ENCODE assay signal across 8 cellular contexts in the genomic region with DNA sequence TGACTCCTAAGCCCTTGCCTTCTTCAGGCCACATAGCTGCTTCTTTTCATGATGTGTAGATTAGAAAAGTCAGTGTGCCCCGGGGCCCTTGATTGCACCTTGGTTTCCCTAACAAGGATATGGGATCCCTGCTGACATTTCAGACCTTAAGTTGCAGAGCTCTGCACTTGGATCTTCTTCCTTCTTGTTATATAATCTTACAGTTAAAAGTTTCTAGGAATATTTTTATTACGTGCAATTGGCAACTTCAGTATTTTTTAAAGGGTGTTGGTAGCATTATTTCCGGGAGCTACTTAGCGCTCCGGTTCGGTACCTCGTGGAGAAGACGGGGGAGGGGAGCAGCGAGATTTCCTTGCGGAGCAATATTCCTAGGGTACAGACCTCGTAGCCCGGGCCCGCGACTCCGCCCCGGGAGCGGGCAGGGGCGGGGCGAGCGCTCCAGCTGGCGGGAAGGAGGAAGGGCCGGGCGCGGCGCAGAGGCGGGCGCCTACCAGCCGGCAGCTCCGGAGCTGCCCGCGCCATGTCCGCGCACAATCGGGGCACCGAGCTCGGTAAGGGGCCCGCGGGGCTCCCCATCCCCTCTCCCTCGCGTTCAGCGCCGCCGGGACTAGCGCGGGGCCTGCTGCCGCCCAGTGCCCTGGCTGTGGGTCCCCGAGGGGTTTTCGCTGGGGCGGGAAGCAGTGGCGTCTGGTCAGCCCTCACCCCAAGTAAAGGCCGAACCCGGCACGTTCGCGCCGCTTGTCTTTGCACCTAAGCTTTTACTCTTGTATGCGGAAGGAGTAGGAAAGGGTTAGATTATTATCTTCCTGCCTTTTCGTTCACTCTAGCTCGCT. TPM values are rescaled to one million over a fixed set of nuclear protein-coding genes. Genes with fewer than 3 reads are reported as not detected.
DNase-seq lines count a peak whose midpoint lies in the region; ATAC-seq, FAIRE-seq and TF ChIP-seq lines count a peak whose summit lies in the region.

DERA (plus strand) TSS at position 469 of the 833 bp plus-strand sequence; CDS start at position 521, 52 bp downstream.

- H2AK5ac ChIP-seq in H1 (ENCODE audit: low read depth, low read length) = no peak within 1 kb of the TSS
- no peak within 1 kb of the TSS for H2AK5ac ChIP-seq in mesendoderm (ENCODE audit: low read length)

- H3K23ac ChIP-seq in H1 (ENCODE audit: insufficient read length) (no peak within 1 kb of the TSS), mesendoderm (ENCODE audit: low read length) (peak within 1 kb of the TSS; percentile 53)

- H3K79me1 ChIP-seq in H1 (ENCODE audit: low read depth, low read length) = no peaks in the 10 kb centered on the region; the same call in 1 of the 2 replicates
- H3K79me1 ChIP-seq in mesendoderm (ENCODE audit: low read length) = no peaks in the 10 kb centered on the region

- peak within 1 kb of the TSS; percentile 89 to 96 (median 94) for H3K4me3 Mint-ChIP-seq in CD4-positive, alpha-beta memory T cell

- no peaks in the 10 kb centered on the region for H4K20me1 ChIP-seq in H1 (replicated peaks in 1 of 2; ENCODE audit: control insufficient read depth in 1 of 2, insufficient read depth in 2 of 2, low read length in 2 of 2)

- H3K56ac ChIP-seq in H1 (replicated peaks; ENCODE audit: insufficient read length, low read depth, low read length) = peak within 1 kb of the TSS; percentile 87
- H3K56ac ChIP-seq in mesendoderm (ENCODE audit: low read length) = peak within 1 kb of the TSS; percentile 96

- intact Hi-C loops in CD4-positive, alpha-beta memory T cell (cut with micrococcal nuclease) = loop anchor here (1.0 to 5.0 kb wide), 3 partner anchors 12 to 124 kb away; partner anchors contain the start of genes EPS8 and STRAP

- TF ChIP-seq EP300 in H1 (IDR thresholded peaks at IDR 0.05; ENCODE audit: borderline replicate concordance in 1 of 2, low read depth in 2 of 2, low read length in 2 of 2) = no peak

- H3K9me3 Mint-ChIP-seq in CD4-positive, alpha-beta memory T cell = no peaks in the 10 kb centered on the region

- H3K79me2 ChIP-seq in H1 (ENCODE audit: control insufficient read depth in 1 of 2, insufficient read depth in 2 of 2, low read length in 2 of 2) (peaks cover 0 to 3% of the 10 kb centered on the region in 2 experiments; a peak in 1 of 4 replicates), mesendoderm (ENCODE audit: control insufficient read depth, insufficient read depth, low read length) (no peaks in the 10 kb centered on the region)

- POLR2A ChIA-PET in CD4-positive, alpha-beta memory T cell (lab: Charles Lee; ENCODE audit: partially characterized antibody) = interaction anchor here (1.1 to 2.6 kb wide), 12 partner anchors 8 to 1141 kb away, joined by 3 to 23 read pairs (median 5); partner anchors contain the start of genes EPS8 and STRAP
- POLR2A ChIA-PET in activated CD8-positive, alpha-beta memory T cell treated with anti-CD3 and anti-CD28 coated beads for 36 hours (lab: Charles Lee) = interaction anchor here (0.6 to 1.2 kb wide), 2 partner anchors 29 to 141 kb away, joined by 4 to 5 read pairs; partner anchors contain the start of gene STRAP
- POLR2A ChIA-PET in H1 (lab: Charles Lee; ENCODE audit: partially characterized antibody) = interaction anchor here (0.9 to 2.6 kb wide), 12 partner anchors 8 to 122 kb away, joined by 3 to 20 read pairs (median 4); partner anchors contain the start of genes EPS8 and STRAP

- H3K4me2 ChIP-seq in H1 (ENCODE audit: insufficient read depth in 1 of 2, low read depth in 2 of 2, low read length in 2 of 2) (peak within 1 kb of the TSS; percentile 67 to 72), mesendoderm (ENCODE audit: low read length) (peak within 1 kb of the TSS; percentile 91)

- peaks cover 15 to 20% (median 18%) of the 10 kb centered on the region in 4 donors for H3K4me1 Mint-ChIP-seq in CD4-positive, alpha-beta memory T cell

- H4K91ac ChIP-seq in H1 (replicated peaks; ENCODE audit: insufficient read length, low read length) = no peak within 1 kb of the TSS

- 0 out of 2 replicates have a peak within 1 kb of the TSS, but pooled peaks have one; percentile 64 for H2AFZ ChIP-seq in H1 (ENCODE audit: low read length)

- ATAC-seq in GM19372 (IDR thresholded peaks at IDR 0.05; ENCODE audit: low read depth, unreplicated experiment) = peak; percentile 86
- ATAC-seq in HG03521 (IDR thresholded peaks at IDR 0.05; ENCODE audit: unreplicated experiment) = peak; percentile 89

- no peaks in the 10 kb centered on the region for H3K27me3 Mint-ChIP-seq in CD4-positive, alpha-beta memory T cell

- H3K4me3 ChIP-seq in CD4-positive, alpha-beta memory T cell (ENCODE audit: low read length in 2 of 2) = peak within 1 kb of the TSS; percentile 70 to 92
- H3K4me3 ChIP-seq in H1 (ENCODE audit: extremely low read depth in 1 of 4, insufficient read depth in 2 of 4, low read depth in 3 of 4, low read length in 4 of 4) (peak within 1 kb of the TSS; percentile 67 to 88 (median 81)), mesendoderm (ENCODE audit: low read length) (peak within 1 kb of the TSS; percentile 72)

- peaks cover 0 to 3% of the 10 kb centered on the region in 2 donors for H3K36me3 Mint-ChIP-seq in CD4-positive, alpha-beta memory T cell

- H2BK5ac ChIP-seq in H1 (ENCODE audit: low read depth, low read length) (no peak within 1 kb of the TSS), mesendoderm (ENCODE audit: low read length) (no peak within 1 kb of the TSS)

- no peak for TF ChIP-seq RAD21 in H1 (IDR thresholded peaks at IDR 0.05 in 1 of 2, conservative IDR thresholded peaks at IDR 0.05 in 1 of 2; ENCODE audit: low read depth in 2 of 2, low read length in 2 of 2)

- no peak for FAIRE-seq in H1 (lab: Jason Lieb, UNC)

- H2BK12ac ChIP-seq in H1 (ENCODE audit: low read depth, low read length) = no peak within 1 kb of the TSS

- no peaks in the 10 kb centered on the region for H3K9me3 ChIP-seq in CD4-positive, alpha-beta memory T cell (ENCODE audit: control insufficient read depth in 1 of 2, low read length in 2 of 2)
- no peaks in the 10 kb centered on the region for H3K9me3 ChIP-seq in H1 (ENCODE audit: insufficient read depth in 2 of 2, low read depth in 1 of 2, low read length in 1 of 2)

- H4K5ac ChIP-seq in H1 (ENCODE audit: insufficient read length, low read depth, low read length) = peak within 1 kb of the TSS; percentile 82
- no peak within 1 kb of the TSS for H4K5ac ChIP-seq in mesendoderm (ENCODE audit: low read length)

- H3K27me3 ChIP-seq in CD4-positive, alpha-beta memory T cell (ENCODE audit: insufficient read depth, low read length) = no peaks in the 10 kb centered on the region
- H3K27me3 ChIP-seq in H1 (replicated peaks in 1 of 4; ENCODE audit: control insufficient read depth in 3 of 4, extremely low read depth in 1 of 4, insufficient read depth in 3 of 4, low read length in 3 of 4) (no peaks in the 10 kb centered on the region), mesendoderm (ENCODE audit: insufficient read depth, low read length, poor library complexity) (no peaks in the 10 kb centered on the region)

- H3K27ac ChIP-seq in CD4-positive, alpha-beta memory T cell (ENCODE audit: low read depth, low read length) = peak within 1 kb of the TSS; percentile 75
- peak within 1 kb of the TSS; percentile 60; the same call in 1 of the 2 replicates for H3K27ac ChIP-seq in H1 (ENCODE audit: low read depth, low read length)
- H3K27ac ChIP-seq in mesendoderm (ENCODE audit: low read depth, low read length) = peak within 1 kb of the TSS; percentile 69

- no peak within 1 kb of the TSS for H2BK20ac ChIP-seq in H1 (ENCODE audit: low read length)

- H3K14ac ChIP-seq in H1 (ENCODE audit: insufficient read length) = no peak within 1 kb of the TSS

- CTCF ChIA-PET in CD4-positive, alpha-beta memory T cell (lab: Charles Lee; ENCODE audit: partially characterized antibody) = interaction anchor here (0.6 to 3.6 kb wide), 10 partner anchors 8 to 349 kb away, joined by 3 to 42 read pairs (median 6); partner anchors contain the start of gene STRAP
- CTCF ChIA-PET in activated CD8-positive, alpha-beta memory T cell treated with anti-CD3 and anti-CD28 coated beads for 36 hours (lab: Charles Lee) = interaction anchor here (0.6 to 2.4 kb wide), 3 partner anchors 10 to 68 kb away, joined by 3 to 14 read pairs (median 4); no protein-coding TSS in a partner anchor
- CTCF ChIA-PET in H1 (lab: Charles Lee; ENCODE audit: partially characterized antibody) = interaction anchor here (0.9 to 2.9 kb wide), 12 partner anchors 10 to 211 kb away, joined by 3 to 11 read pairs (median 3); partner anchors contain the start of gene EPS8

- peaks cover 7% of the 10 kb centered on the region for H3K4me1 ChIP-seq in CD4-positive, alpha-beta memory T cell (ENCODE audit: insufficient read depth, low read length)
- H3K4me1 ChIP-seq in H1 (replicated peaks in 1 of 4; ENCODE audit: control insufficient read depth in 3 of 4, insufficient read depth in 4 of 4, low read length in 3 of 4) = no peaks in the 10 kb centered on the region; a peak in 1 of 7 replicates
- no peaks in the 10 kb centered on the region for H3K4me1 ChIP-seq in mesendoderm (ENCODE audit: control insufficient read depth, low read depth, low read length)

- H3K23me2 ChIP-seq in H1 (ENCODE audit: low read depth, low read length) = 0 out of 2 replicates have a peak, but pooled peaks cover 3% of the 10 kb centered on the region

- H4K8ac ChIP-seq in H1 (ENCODE audit: extremely low read depth, insufficient read depth, low read length) = peak within 1 kb of the TSS; percentile 95
- H4K8ac ChIP-seq in mesendoderm (ENCODE audit: low read depth, low read length) = peak within 1 kb of the TSS; percentile 28

- no peak within 1 kb of the TSS for H2BK15ac ChIP-seq in H1 (ENCODE audit: low read length)
- no peak within 1 kb of the TSS for H2BK15ac ChIP-seq in mesendoderm (replicated peaks; ENCODE audit: low read depth)

- H3K9ac ChIP-seq in H1 (replicated peaks in 1 of 4; ENCODE audit: extremely low read depth in 1 of 4, low read depth in 3 of 4, low read length in 3 of 4) = peak within 1 kb of the TSS; percentile 81 to 98 (median 88)
- H3K9ac ChIP-seq in mesendoderm (ENCODE audit: low read length) = peak within 1 kb of the TSS; percentile 94

- no peak for TF ChIP-seq CTCF in H1 (IDR thresholded peaks at IDR 0.05; ENCODE audit: control extremely low read depth in 1 of 3, insufficient read depth in 1 of 3, low read depth in 1 of 3, low read length in 3 of 3)

- DNase-seq in CD4-positive, alpha-beta memory T cell = peak; percentile 49 to 65 (median 56)
- peak; percentile 94 for DNase-seq in NCI-H82 (lab: John Stamatoyannopoulos, UW)
- peak; percentile 38 to 90 for DNase-seq in H1 (ENCODE audit: low read depth in 1 of 2, low spot score in 2 of 2)
- peak; percentile 87 for DNase-seq in mesendoderm
- DNase-seq in stimulated activated CD8-positive, alpha-beta memory T cell treated with anti-CD3 and anti-CD28 coated beads, Interleukin-15, amount 100 ng/mL, for 1 hour (ENCODE audit: low read depth) = peak; percentile 12

- peak within 1 kb of the TSS; percentile 74 to 96 (median 91) for H3K27ac Mint-ChIP-seq in CD4-positive, alpha-beta memory T cell

- no peak within 1 kb of the TSS for H2BK120ac ChIP-seq in H1 (replicated peaks; ENCODE audit: low read depth, low read length)
- peak within 1 kb of the TSS; percentile 45 for H2BK120ac ChIP-seq in mesendoderm (ENCODE audit: low read depth, low read length)

- peak within 1 kb of the TSS; percentile 84 for H3K4ac ChIP-seq in H1 (replicated peaks; ENCODE audit: insufficient read length, low read depth, low read length)
- H3K4ac ChIP-seq in mesendoderm (ENCODE audit: low read depth, low read length) = peak within 1 kb of the TSS; percentile 87

- 2% methylated on average over 53 of the region's 59 CpGs; no CpG with 5 or more reads in 1 of the 2 experiments for WGBS in H1 (ENCODE audit: extremely low coverage in 1 of 2, insufficient coverage in 1 of 2, insufficient read length in 1 of 2, insufficient replicate concordance in 2 of 2, low coverage in 1 of 2, low lambda C conversion rate in 2 of 2, missing lambda C conversion rate in 1 of 2), 2 experiments
- no CpG with 5 or more reads among the region's 59 CpGs for WGBS in mesendoderm (ENCODE audit: extremely low coverage, insufficient coverage, low lambda C conversion rate)

- peak; percentile 82 to 96 for TF ChIP-seq POLR2A in H1 (IDR thresholded peaks at IDR 0.05; ENCODE audit: control extremely low read depth in 1 of 2, low read depth in 2 of 2, low read length in 2 of 2)

- H3K18ac ChIP-seq in H1 (ENCODE audit: extremely low read depth, low read length) = peak within 1 kb of the TSS; percentile 61; the same call in 1 of the 2 replicates
- H3K18ac ChIP-seq in mesendoderm (ENCODE audit: low read length) = peak within 1 kb of the TSS; percentile 31

- H3K36me3 ChIP-seq in CD4-positive, alpha-beta memory T cell (ENCODE audit: insufficient read depth, low read length) = no peaks in the 10 kb centered on the region
- H3K36me3 ChIP-seq in H1 (ENCODE audit: control insufficient read depth in 2 of 4, insufficient read depth in 4 of 4, low read length in 3 of 4) = peaks cover 0 to 2% (median 0%) of the 10 kb centered on the region in 4 experiments; a peak in 3 of 8 replicates
- H3K36me3 ChIP-seq in mesendoderm (ENCODE audit: control insufficient read depth, insufficient read depth, low read length) = no peaks in the 10 kb centered on the region

RNA-seq across cellular contexts. Expression of gene DERA, which starts in this region (rescaled TPM):
- 10 to 100 TPM; 11.2 to 11.4 TPM for total RNA-seq in CD4-positive, alpha-beta memory T cell
- 10 to 100 TPM; 25.5 to 52.2 TPM for polyA plus RNA-seq in CD4-positive, alpha-beta memory T cell
- 10 to 100 TPM; 25.3 to 27.0 TPM for total RNA-seq in activated CD8-positive, alpha-beta memory T cell treated with anti-CD3 and anti-CD28 coated beads for 36 hours
- total RNA-seq in H1 (2021; fragmentation: NEBNext Ultra II Directional; extraction: Animal tissue kit (Norgen Biotek cat#: 25700)) = 17.1 and 17.5 TPM in 2 replicates
- polyA plus RNA-seq in H1 (2011; rRNA removed) = 5.8 and 13.1 TPM in 2 replicates
- polyA plus RNA-seq in H1 (2011; cell fraction: cytosol; rRNA removed) = 13.0 TPM
- 4.6 TPM for polyA plus RNA-seq in H1 (2011; cell fraction: nucleus; rRNA removed)
- 17.2 to 27.9 TPM (median 24.8 TPM) in 4 replicates for polyA plus RNA-seq in H1 (2012, experiment 1 of 2)
- polyA plus RNA-seq in H1 (2012, experiment 2 of 2) = 5.2 TPM
- polyA plus RNA-seq in H1 (2013, experiment 1 of 2) = 10.1 TPM
- 9.9 TPM for polyA plus RNA-seq in H1 (2013, experiment 2 of 2)
- polyA minus RNA-seq in H1 (2011; rRNA and poly(A)+ RNA removed) = 14.6 and 21.4 TPM in 2 replicates
- polyA minus RNA-seq in H1 (2011; cell fraction: cytosol; rRNA and poly(A)+ RNA removed) = 13.1 TPM
- polyA minus RNA-seq in H1 (2011; cell fraction: nucleus; rRNA and poly(A)+ RNA removed) = 15.9 TPM
- 10.9 TPM for polyA plus RNA-seq in mesendoderm (2013, experiment 1 of 2)
- 11.4 TPM for polyA plus RNA-seq in mesendoderm (2013, experiment 2 of 2)

Comparison
In these comparisons a context has a peak if more than half of its experiments do, and no peak if none do; other contexts are left out.
1. Peak in every context shown above with its lines: DNase-seq, ATAC-seq, H3K4me3 ChIP-seq and H3K27ac ChIP-seq.
2. DNase-seq: peak in every context shown above with its lines; median percentile 94 in NCI-H82; 87 in mesendoderm; 64 in H1; 56 in CD4-positive, alpha-beta memory T cell; 12 in stimulated activated CD8-positive, alpha-beta memory T cell treated with anti-CD3 and anti-CD28 coated beads, Interleukin-15, amount 100 ng/mL, for 1 hour.